14 cellular contexts compared by ENCODE assay signal in genomic region chr5:111585291-111585690, GRCh38.
DNase-seq lines count a peak whose midpoint lies in the region.
"Had no signal": no experiment of that assay in that cellular context is flagged by ENCODE, and none has a peak within 500 bp of the region (broad histone marks: within the 10 kb centered on the region; RNA-seq: fewer than 3 reads in every experiment).

No MANE protein-coding gene starts in this region.

- no peaks in the 10 kb centered on the region for H3K79me2 ChIP-seq in trophoblast cell (ENCODE audit: control insufficient read depth, insufficient read depth, low read length, poor library complexity)

- no peak overlapping the region for H4K12ac ChIP-seq in trophoblast cell (ENCODE audit: low read depth, low read length)

- H3K27ac ChIP-seq in trophoblast cell (ENCODE audit: low read depth, low read length) = peak overlapping the region; percentile 54

- H3K4me3 ChIP-seq in trophoblast cell (ENCODE audit: low read depth, low read length) = no peak overlapping the region
- H3K4me3 ChIP-seq: MG63 had no signal

- peaks cover 2 to 8% of the 10 kb centered on the region in 2 experiments for H3K4me1 ChIP-seq in trophoblast cell (ENCODE audit: control insufficient read depth in 1 of 2, insufficient read depth in 2 of 2, low read length in 2 of 2)

- H3K27me3 ChIP-seq in trophoblast cell (ENCODE audit: insufficient read depth, low read length) = no peaks in the 10 kb centered on the region
- H3K27me3 ChIP-seq: MG63 had no signal

- no peaks in the 10 kb centered on the region for H3K79me1 ChIP-seq in trophoblast cell (ENCODE audit: low read length)

- no peak overlapping the region for H3K23ac ChIP-seq in trophoblast cell (ENCODE audit: low read length)

- no peak overlapping the region for H2BK12ac ChIP-seq in trophoblast cell (ENCODE audit: low read length)

- H3K9me3 ChIP-seq in trophoblast cell (ENCODE audit: insufficient read depth, low read depth, low read length) = no peaks in the 10 kb centered on the region
- H3K9me3 ChIP-seq: MG63 had no signal

- no peak overlapping the region for H2AFZ ChIP-seq in trophoblast cell (ENCODE audit: insufficient read depth, low read length, poor library complexity)

- H3K4me2 ChIP-seq in trophoblast cell (ENCODE audit: low read length) = no peak overlapping the region

- no peak overlapping the region for H3K4ac ChIP-seq in trophoblast cell (ENCODE audit: low read depth, low read length)

- WGBS in trophoblast cell (ENCODE audit: extremely low coverage, insufficient coverage, insufficient read length) = no CpG with 5 or more reads among the region's 1 CpG

- H3K36me3 ChIP-seq in trophoblast cell (ENCODE audit: control insufficient read depth in 1 of 2, insufficient read depth in 2 of 2, low read length in 2 of 2) = no peaks in the 10 kb centered on the region
- H3K36me3 ChIP-seq: MG63 had no signal

- peak; percentile 29 for DNase-seq in OCI-M1 (lab: John Stamatoyannopoulos, UW)
- peak; percentile 18 for DNase-seq in astrocyte of the hippocampus (ENCODE audit: low read depth, low spot score)
- peak; percentile 51 for DNase-seq in iris pigment epithelial cell (ENCODE audit: low read depth)
- peak in 1 of 2 donors; percentile 70 for DNase-seq in trophoblast cell
- DNase-seq in posterior vena cava (ENCODE audit: low spot score) = no peak
- DNase-seq in retina = no peak
- DNase-seq in SHP77 treated with DMSO at 0.1 percent for 48 hours (lab: John Stamatoyannopoulos, UW) = no peak
- DNase-seq: CD4-positive, alpha-beta T cell; COR-L47; H7; Kasumi-1; NCI-H1694 treated with DMSO at 0.1 percent for 48 hours; NCI-H2081 treated with DMSO at 0.1 percent for 48 hours had no signal

- intact Hi-C loops in posterior vena cava (cut with DNase I) = no loop called here

- H2BK5ac ChIP-seq in trophoblast cell (ENCODE audit: low read depth, low read length, poor library complexity) = no peak overlapping the region

- no peak overlapping the region for H2BK120ac ChIP-seq in trophoblast cell (ENCODE audit: insufficient read depth, low read length, poor library complexity)

- H3K14ac ChIP-seq in trophoblast cell (ENCODE audit: low read length) = no peak overlapping the region

- H3K9ac ChIP-seq in trophoblast cell (ENCODE audit: low read length) = no peak overlapping the region

- H4K91ac ChIP-seq in trophoblast cell (ENCODE audit: low read depth, low read length) = no peak overlapping the region

- no peak overlapping the region for H3K18ac ChIP-seq in trophoblast cell (ENCODE audit: low read length)

- no peak overlapping the region for H2AK5ac ChIP-seq in trophoblast cell (ENCODE audit: low read length)

- H4K8ac ChIP-seq in trophoblast cell (ENCODE audit: low read depth, low read length) = no peak overlapping the region

Comparison
In these comparisons a context has a peak if more than half of its experiments do, and no peak if none do; other contexts are left out.
1. DNase-seq: peak in OCI-M1 (single experiment), astrocyte of the hippocampus (single experiment) and iris pigment epithelial cell (single experiment); none in posterior vena cava (single experiment), retina (single experiment) and SHP77 treated with DMSO at 0.1 percent for 48 hours (single experiment).